Comparison of ENCODE assay signal across 11 cellular contexts in genomic region chr1:206064501-206064900, GRCh38. TPM values are rescaled to one million over a fixed set of nuclear protein-coding genes. Genes with fewer than 3 reads are reported as not detected.
"Had no signal": no experiment of that assay in that cellular context is flagged by ENCODE, and none has a peak within 500 bp of the region (broad histone marks: within the 10 kb centered on the region; RNA-seq: fewer than 3 reads in every experiment).

No MANE protein-coding gene starts in this region.

RNA-seq across cellular contexts. Expression of gene RHEX, which starts 11.5 kb away (rescaled TPM):
- total RNA-seq: temporal lobe had no signal

RNA-seq across cellular contexts. Expression of gene CTSE, which starts 40.8 kb away (rescaled TPM):
- total RNA-seq: subcutaneous adipose tissue, suprapubic skin, tibial nerve, vagina had no signal

RNA-seq across cellular contexts. Expression of gene AVPR1B, which starts 52.7 kb away (rescaled TPM):
- total RNA-seq: subcutaneous adipose tissue, suprapubic skin, temporal lobe, testis, thoracic aorta, tibial nerve, upper lobe of left lung, upper lobe of right lung, ureter, urinary bladder, vagina had no signal
- polyA plus RNA-seq: urinary bladder had no signal
